Comparison of ENCODE assay signal across 1 cellular context in the genomic region with DNA sequence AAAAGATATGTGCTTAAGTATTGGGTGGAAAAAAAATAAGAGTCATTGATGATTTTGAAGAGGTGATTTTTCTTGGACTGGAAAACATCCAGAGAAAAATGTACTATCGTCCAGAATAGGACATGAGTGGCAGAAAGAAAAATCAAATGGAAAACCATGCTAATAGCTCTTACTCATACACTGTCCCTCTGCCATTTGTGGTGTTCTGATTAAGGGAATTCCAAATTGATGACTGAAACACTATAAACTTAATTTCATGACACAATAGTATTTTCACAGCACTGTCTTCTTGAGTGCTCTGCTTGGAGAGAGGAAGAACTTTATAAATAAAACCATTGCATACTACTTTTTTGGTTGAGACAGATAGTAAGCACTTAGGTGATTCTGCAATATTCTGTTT.
TF ChIP-seq lines count a peak whose summit lies in the region.

No MANE protein-coding gene starts in this region.

TF ChIP-seq in IMR-90, 13 proteins besides CTCF, POLR2A, EP300 and RAD21:
- no peak for TF ChIP-seq MAZ (IDR thresholded peaks at IDR 0.05; ENCODE audit: borderline replicate concordance, low read depth, low read length)
- peak; percentile 22; the same call in 1 of the 2 replicates for TF ChIP-seq CEBPB (IDR thresholded peaks at IDR 0.05; ENCODE audit: low read depth, low read length)
- peak; percentile 36; the same call in 1 of the 2 replicates for TF ChIP-seq FOS (IDR thresholded peaks at IDR 0.05; ENCODE audit: low read depth, low read length)
- no peak for TF ChIP-seq RFX5 (IDR thresholded peaks at IDR 0.05; ENCODE audit: low read depth, low read length)
TF ChIP-seq in IMR-90: peak in this region for 2.
